In genomic region chr11:119573858-119574257, GRCh38 we compare ENCODE assay signal across 24 cellular contexts.
DNase-seq lines count a peak whose midpoint lies in the region; ATAC-seq lines count a peak whose summit lies in the region.
"Had no signal": no experiment of that assay in that cellular context is flagged by ENCODE, and none has a peak within 500 bp of the region (broad histone marks: within the 10 kb centered on the region; RNA-seq: fewer than 3 reads in every experiment).

No MANE protein-coding gene starts in this region.

- no peaks in the 10 kb centered on the region for H4K20me1 ChIP-seq in BLaER1 treated with 17β-estradiol and CSF1 and Interleukin-3, amounts not matched to agents 10 nM and 100 nM
- H4K20me1 ChIP-seq in Karpas-422 (ENCODE audit: insufficient read depth, low read depth, low read length) = no peaks in the 10 kb centered on the region

- H3K27ac ChIP-seq in BLaER1 treated with 17β-estradiol and CSF1 and Interleukin-3, amounts not matched to agents 10 nM and 100 nM = peak overlapping the region in 10 of 11 experiments; percentile 45 to 80 (median 77); a peak in 19 of 22 replicates
- H3K27ac ChIP-seq in Karpas-422 (ENCODE audit: low read length) (peak overlapping the region; percentile 49; the same call in 1 of the 2 replicates), caudate nucleus (ENCODE audit: low read depth, low read length) (no peak overlapping the region)
- H3K27ac ChIP-seq: ascending aorta, GM23248, Peyer's patch, SK-N-MC, thyroid gland had no signal

- H3K4me3 ChIP-seq in BLaER1 treated with 17β-estradiol and CSF1 and Interleukin-3, amounts not matched to agents 10 nM and 100 nM = no peak overlapping the region; a peak in 1 of 20 replicates
- no peak overlapping the region for H3K4me3 ChIP-seq in Karpas-422 (ENCODE audit: low read length)
- H3K4me3 ChIP-seq: ascending aorta, GM23248, Peyer's patch, SK-N-MC, thyroid gland had no signal

- H3K36me3 ChIP-seq in BLaER1 treated with 17β-estradiol and CSF1 and Interleukin-3, amounts not matched to agents 10 nM and 100 nM = no peaks in the 10 kb centered on the region
- no peaks in the 10 kb centered on the region for H3K36me3 ChIP-seq in Karpas-422 (ENCODE audit: insufficient read depth, low read length)
- H3K36me3 ChIP-seq: ascending aorta, Peyer's patch, thyroid gland had no signal

- DNase-seq in Karpas-422 = peak; percentile 61
- peak; percentile 45 for DNase-seq in SIG-M5 (lab: John Stamatoyannopoulos, UW)
- no peak for DNase-seq in left lobe of liver (ENCODE audit: low spot score)
- no peak for DNase-seq in T1000 (lab: John Stamatoyannopoulos, UW)
- DNase-seq in NCI-H2081 treated with DMSO at 0.1 percent for 48 hours (lab: John Stamatoyannopoulos, UW) = no peak
- no peak for DNase-seq in caudate nucleus (lab: John Stamatoyannopoulos, UW)
- no peak for DNase-seq in NCI-H1694 treated with DMSO at 0.1 percent for 48 hours (lab: John Stamatoyannopoulos, UW)
- DNase-seq: activated CD4-positive, alpha-beta T cell treated with anti-CD3 and anti-CD28 coated beads for 1 hour; activated naive CD4-positive, alpha-beta T cell treated with anti-CD3 and anti-CD28 coated beads, Interleukin-2, amount 10 ng/mL, durations not matched to agents 7 days and 5 days; activated T-cell treated with anti-CD3 and anti-CD28 coated beads, Interleukin-2, amount 50 U/mL, for 48 hours; CD8-positive, alpha-beta memory T cell; cerebellar nuclear complex; effector CD4-positive, alpha-beta T cell; erythroblast; GM23248; NCI-H1417 treated with DMSO at 0.1 percent for 48 hours; NCI-H774; Peyer's patch; posterior cingulate gyrus; stimulated activated naive CD4-positive, alpha-beta T cell; thyroid gland had no signal

- no peak overlapping the region for H2AFZ ChIP-seq in Karpas-422 (ENCODE audit: low read length)
- H2AFZ ChIP-seq: GM23248 had no signal

- H3K9me2 ChIP-seq in Karpas-422 (replicated peaks; ENCODE audit: insufficient read depth, low read length) = no peaks in the 10 kb centered on the region

- peak overlapping the region in 9 of 11 experiments; percentile 27 to 66 (median 56); a peak in 16 of 22 replicates for H3K9ac ChIP-seq in BLaER1 treated with 17β-estradiol and CSF1 and Interleukin-3, amounts not matched to agents 10 nM and 100 nM
- H3K9ac ChIP-seq in Karpas-422 (ENCODE audit: low read length) = 0 out of 2 replicates have a peak overlapping the region, but pooled peaks have one; percentile 41
- H3K9ac ChIP-seq: GM23248 had no signal

- H3K79me2 ChIP-seq in Karpas-422 (ENCODE audit: low read length) = no peaks in the 10 kb centered on the region

- peak; percentile 36 for ATAC-seq in left lobe of liver

- H3K9me3 ChIP-seq in BLaER1 treated with 17β-estradiol and CSF1 and Interleukin-3, amounts not matched to agents 10 nM and 100 nM (replicated peaks in 1 of 11) = peaks cover 0 to 4% (median 0%) of the 10 kb centered on the region in 11 experiments; a peak in 1 of 22 replicates
- no peaks in the 10 kb centered on the region for H3K9me3 ChIP-seq in Karpas-422 (ENCODE audit: low read length)
- H3K9me3 ChIP-seq: ascending aorta, Peyer's patch, thyroid gland had no signal

- peaks cover 33 to 57% (median 49%) of the 10 kb centered on the region in 10 experiments for H3K4me1 ChIP-seq in BLaER1 treated with 17β-estradiol and CSF1 and Interleukin-3, amounts not matched to agents 10 nM and 100 nM
- peaks cover 29% of the 10 kb centered on the region for H3K4me1 ChIP-seq in Karpas-422 (ENCODE audit: low read length)
- H3K4me1 ChIP-seq: ascending aorta had no signal

- H3K27me3 ChIP-seq in BLaER1 treated with 17β-estradiol and CSF1 and Interleukin-3, amounts not matched to agents 10 nM and 100 nM = no peaks in the 10 kb centered on the region
- no peaks in the 10 kb centered on the region for H3K27me3 ChIP-seq in Karpas-422 (ENCODE audit: low read length)
- H3K27me3 ChIP-seq: ascending aorta, Peyer's patch, thyroid gland had no signal

- peak overlapping the region; percentile 77 to 91 (median 84) for H3K4me2 ChIP-seq in BLaER1 treated with 17β-estradiol and CSF1 and Interleukin-3, amounts not matched to agents 10 nM and 100 nM
- H3K4me2 ChIP-seq in Karpas-422 (ENCODE audit: low read depth, low read length, poor library complexity, severe bottlenecking) = peak overlapping the region; percentile 44

Comparison
In these comparisons a context has a peak if more than half of its experiments do, and no peak if none do; other contexts are left out.
1. DNase-seq: peak in Karpas-422 (single experiment) and SIG-M5 (single experiment); none in left lobe of liver (single experiment), T1000 (single experiment), NCI-H2081 treated with DMSO at 0.1 percent for 48 hours (single experiment), caudate nucleus (0 of 61) and NCI-H1694 treated with DMSO at 0.1 percent for 48 hours (single experiment).